In genomic region chr1:39852214-39852791, GRCh38 we compare ENCODE assay signal across 1 cellular context.
TF ChIP-seq lines count a peak whose summit lies in the region.

No MANE protein-coding gene starts in this region.

TF ChIP-seq in HEK293, 187 proteins besides CTCF, POLR2A, EP300 and RAD21 (continued from another document):
- TF ChIP-seq ZBTB49 (tag by site-specific recombination; IDR thresholded peaks at IDR 0.05; ENCODE audit: low read depth): no peak
- no peak for TF ChIP-seq ZNF645 (tag by site-specific recombination; IDR thresholded peaks at IDR 0.05)
- no peak for TF ChIP-seq ZNF768 (tag by site-specific recombination; IDR thresholded peaks at IDR 0.05)
- TF ChIP-seq ZBTB6 (tag by site-specific recombination; IDR thresholded peaks at IDR 0.05): no peak
- TF ChIP-seq ZNF175 (tag by site-specific recombination; IDR thresholded peaks at IDR 0.05): no peak
- no peak for TF ChIP-seq ZNF302 (tag by site-specific recombination; IDR thresholded peaks at IDR 0.05; ENCODE audit: low read depth)
- TF ChIP-seq MZF1 (tag by site-specific recombination; IDR thresholded peaks at IDR 0.05; ENCODE audit: borderline replicate concordance): peak; percentile 30; the same call in 1 of the 2 replicates
- TF ChIP-seq ZNF184 (tag by site-specific recombination; IDR thresholded peaks at IDR 0.05): no peak
- TF ChIP-seq ZNF837 (tag by site-specific recombination; IDR thresholded peaks at IDR 0.05): no peak
- no peak for TF ChIP-seq ZNF266 (tag by site-specific recombination; IDR thresholded peaks at IDR 0.05; ENCODE audit: low read depth)
- TF ChIP-seq ZFP3 (tag by site-specific recombination; IDR thresholded peaks at IDR 0.05; ENCODE audit: low read depth): no peak
- TF ChIP-seq ZNF777 (tag by site-specific recombination; IDR thresholded peaks at IDR 0.05; ENCODE audit: borderline replicate concordance): no peak
- peak; percentile 62; the same call in 1 of the 2 replicates for TF ChIP-seq ZFP69B (tag by site-specific recombination; IDR thresholded peaks at IDR 0.05)
- TF ChIP-seq ZNF610 (tag by site-specific recombination; IDR thresholded peaks at IDR 0.05; ENCODE audit: borderline replicate concordance): peak; percentile 68; the same call in 1 of the 2 replicates
- no peak for TF ChIP-seq KLF17 (tag by site-specific recombination; IDR thresholded peaks at IDR 0.05)
- no peak for TF ChIP-seq AEBP2 (tag by site-specific recombination; IDR thresholded peaks at IDR 0.05; ENCODE audit: borderline replicate concordance)
- no peak for TF ChIP-seq ZNF704 (tag by site-specific recombination; IDR thresholded peaks at IDR 0.05)
- no peak for TF ChIP-seq ZNF211 (tag by site-specific recombination; IDR thresholded peaks at IDR 0.05; ENCODE audit: low read depth)
- TF ChIP-seq ZNF112 (tag by site-specific recombination; IDR thresholded peaks at IDR 0.05): no peak
- TF ChIP-seq ZNF146 (tag by site-specific recombination; IDR thresholded peaks at IDR 0.05): 0 out of 2 replicates have a peak, but pooled peaks have one; percentile 3
- TF ChIP-seq HOXA7 (CRISPR knock-in tag; IDR thresholded peaks at IDR 0.05; ENCODE audit: borderline replicate concordance): no peak
- TF ChIP-seq, protein P1, sequence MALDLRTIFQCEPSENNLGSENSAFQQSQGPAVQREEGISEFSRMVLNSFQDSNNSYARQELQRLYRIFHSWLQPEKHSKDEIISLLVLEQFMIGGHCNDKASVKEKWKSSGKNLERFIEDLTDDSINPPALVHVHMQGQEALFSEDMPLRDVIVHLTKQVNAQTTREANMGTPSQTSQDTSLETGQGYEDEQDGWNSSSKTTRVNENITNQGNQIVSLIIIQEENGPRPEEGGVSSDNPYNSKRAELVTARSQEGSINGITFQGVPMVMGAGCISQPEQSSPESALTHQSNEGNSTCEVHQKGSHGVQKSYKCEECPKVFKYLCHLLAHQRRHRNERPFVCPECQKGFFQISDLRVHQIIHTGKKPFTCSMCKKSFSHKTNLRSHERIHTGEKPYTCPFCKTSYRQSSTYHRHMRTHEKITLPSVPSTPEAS (tag by site-specific recombination; IDR thresholded peaks at IDR 0.05): peak; percentile 54
- TF ChIP-seq ZNF423 (tag by site-specific recombination; IDR thresholded peaks at IDR 0.05): no peak
- peak; percentile 84 for TF ChIP-seq ZNF639 (tag by site-specific recombination; IDR thresholded peaks at IDR 0.05)
- TF ChIP-seq ZFP41 (tag by site-specific recombination; IDR thresholded peaks at IDR 0.05; ENCODE audit: borderline replicate concordance): no peak
- TF ChIP-seq TCF7L2 (IDR thresholded peaks at IDR 0.05; ENCODE audit: borderline replicate concordance, low read depth, low read length): peak; percentile 78; the same call in 1 of the 2 replicates
- no peak for TF ChIP-seq ZNF350 (tag by site-specific recombination; IDR thresholded peaks at IDR 0.05)
- peak; percentile 72; the same call in 1 of the 2 replicates for TF ChIP-seq BCL11B (tag by site-specific recombination; IDR thresholded peaks at IDR 0.05; ENCODE audit: low read depth)
- peak; percentile 87 for TF ChIP-seq WT1 (tag by site-specific recombination; IDR thresholded peaks at IDR 0.05)
- no peak for TF ChIP-seq TRIM28 (IDR thresholded peaks at IDR 0.05; ENCODE audit: borderline replicate concordance, low read length)
- 0 out of 2 replicates have a peak, but pooled peaks have one; percentile 41 for TF ChIP-seq ZNF692 (tag by site-specific recombination; IDR thresholded peaks at IDR 0.05)
- no peak for TF ChIP-seq HOXC10 (CRISPR knock-in tag; IDR thresholded peaks at IDR 0.05)
TF ChIP-seq in HEK293: peak in this region for 58.
